16 cellular contexts compared by ENCODE assay signal in genomic region chr6:15887491-15888461, GRCh38.
DNase-seq lines count a peak whose midpoint lies in the region; ATAC-seq, FAIRE-seq and TF ChIP-seq lines count a peak whose summit lies in the region.
"Had no signal": no experiment of that assay in that cellular context is flagged by ENCODE, and none has a peak within 500 bp of the region (broad histone marks: within the 10 kb centered on the region; RNA-seq: fewer than 3 reads in every experiment).

No MANE protein-coding gene starts in this region.

- H3K27me3 Mint-ChIP-seq in memory B cell: no peaks in the 10 kb centered on the region

- peak overlapping the region; percentile 74 for H3K4me3 Mint-ChIP-seq in memory B cell
- H3K4me3 Mint-ChIP-seq: GM23338; stimulated activated naive CD8-positive, alpha-beta T cell treated with anti-CD3 and anti-CD28 coated beads, Interleukin-15, Interleukin-2, amounts not matched to agents 100 ng/mL and 50 ng/mL, for 24 hours had no signal

- FAIRE-seq in GM12891 (lab: Jason Lieb, UNC): peak; percentile 79
- FAIRE-seq in RCC 7860 (lab: Jason Lieb, UNC): no peak
- FAIRE-seq: G401.6 had no signal

- H3K36me3 Mint-ChIP-seq in memory B cell: no peaks in the 10 kb centered on the region

- in situ Hi-C loops in SK-MEL-5 (cut with HindIII; ENCODE audit: low pct_unique_long_range_greater_than_20kb, low sequenced_read_pairs): no loop called here

- H3K27ac Mint-ChIP-seq in memory B cell: peak overlapping the region; percentile 87
- H3K27ac Mint-ChIP-seq: GM23338; stimulated activated naive CD8-positive, alpha-beta T cell treated with anti-CD3 and anti-CD28 coated beads, Interleukin-15, Interleukin-2, amounts not matched to agents 100 ng/mL and 50 ng/mL, for 24 hours had no signal

- peaks cover 21% of the 10 kb centered on the region for H3K4me1 Mint-ChIP-seq in memory B cell
- H3K4me1 Mint-ChIP-seq: GM23338 had no signal

- TF ChIP-seq POLR2A in GM12891 (IDR thresholded peaks at IDR 0.05; ENCODE audit: low read depth, low read length): no peak

- no peak for DNase-seq in GM12891 (ENCODE audit: insufficient read length, low spot score)
- peak; percentile 93 for DNase-seq in SK-MEL-5 (ENCODE audit: low read depth, low spot score)
- DNase-seq in memory B cell (ENCODE audit: low spot score in 2 of 2): no peak
- no peak for DNase-seq in RCC 7860 (ENCODE audit: low spot score)
- DNase-seq: dermis blood vessel endothelial cell; islet precursor cell; NCI-H1417 treated with DMSO at 0.1 percent for 48 hours; NCI-H510A treated with DMSO at 0.1 percent for 48 hours; stimulated activated CD4-positive, alpha-beta T cell treated with anti-CD3 and anti-CD28 coated beads, Interleukin-4, amount 100 ng/mL, for 24 hours had no signal

- peaks cover 2% of the 10 kb centered on the region for H3K9me3 Mint-ChIP-seq in memory B cell
- H3K9me3 Mint-ChIP-seq: GM23338; stimulated activated naive CD8-positive, alpha-beta T cell treated with anti-CD3 and anti-CD28 coated beads, Interleukin-15, Interleukin-2, amounts not matched to agents 100 ng/mL and 50 ng/mL, for 24 hours had no signal

- ATAC-seq in HG02759 (IDR thresholded peaks at IDR 0.05; ENCODE audit: unreplicated experiment) (peak; percentile 77), memory B cell (ENCODE audit: low read depth) (peak; percentile 72), GM21515 (IDR thresholded peaks at IDR 0.05; ENCODE audit: unreplicated experiment) (no peak), GM19467 (IDR thresholded peaks at IDR 0.05; ENCODE audit: unreplicated experiment) (no peak), GM18520 (IDR thresholded peaks at IDR 0.05; ENCODE audit: unreplicated experiment) (no peak)
- ATAC-seq: GM23338 had no signal

TF ChIP-seq in GM12891, 5 proteins besides CTCF, POLR2A, EP300 and RAD21:
- TF ChIP-seq PAX5 (IDR thresholded peaks at IDR 0.05; ENCODE audit: insufficient read depth, low read length, severe bottlenecking): no peak
- TF ChIP-seq SPI1 (IDR thresholded peaks at IDR 0.05; ENCODE audit: low read depth, low read length): peak; percentile 32; the same call in 1 of the 2 replicates

Comparison
In these comparisons a context has a peak if more than half of its experiments do, and no peak if none do; other contexts are left out.
1. ATAC-seq: peak in HG02759 (single experiment) and memory B cell (single experiment); none in GM21515 (single experiment), GM19467 (single experiment) and GM18520 (single experiment).